ENCODE assay signal across 9 cellular contexts in the genomic region with DNA sequence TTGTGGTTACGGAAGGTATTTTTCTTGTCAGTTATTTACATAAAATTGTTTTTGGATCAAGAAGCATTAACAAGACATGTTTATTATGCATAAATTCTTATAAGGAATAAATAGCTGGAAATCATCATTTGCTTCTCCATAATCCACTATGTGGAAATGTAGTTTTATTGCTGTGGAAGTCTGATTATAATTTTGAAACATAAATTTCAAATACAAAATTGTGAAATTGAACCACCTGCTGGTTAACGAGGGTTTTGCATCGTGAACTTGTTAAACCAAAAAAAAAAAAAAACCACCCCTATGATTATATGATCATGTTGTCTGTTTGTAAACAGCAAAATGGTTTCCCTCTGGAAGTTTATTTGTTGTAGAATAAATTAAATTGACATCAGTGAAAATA. TPM values are rescaled to one million over a fixed set of nuclear protein-coding genes. Genes with fewer than 3 reads are reported as not detected.
DNase-seq lines count a peak whose midpoint lies in the region; ATAC-seq and TF ChIP-seq lines count a peak whose summit lies in the region.
"Had no signal": no experiment of that assay in that cellular context is flagged by ENCODE, and none has a peak within 500 bp of the region (broad histone marks: within the 10 kb centered on the region; RNA-seq: fewer than 3 reads in every experiment).

No MANE protein-coding gene starts in this region.

- peaks cover 27% of the 10 kb centered on the region for H3K36me3 Mint-ChIP-seq in activated T-helper 1 cell treated with anti-CD3 and anti-CD28 coated beads, Interleukin-12 subunit alpha, Interleukin-12 subunit beta, Interleukin-2, Interleukin-4 antibody, amounts not matched to agents 30 ng/mL and 10 ng/mL and 1 ng/mL, durations not matched to agents 14 hours and 24 hours and 36 hours (ENCODE audit: low read depth)

- no peaks in the 10 kb centered on the region for H3K4me1 Mint-ChIP-seq in activated T-helper 1 cell treated with anti-CD3 and anti-CD28 coated beads, Interleukin-12 subunit alpha, Interleukin-12 subunit beta, Interleukin-2, Interleukin-4 antibody, amounts not matched to agents 30 ng/mL and 10 ng/mL and 1 ng/mL, durations not matched to agents 14 hours and 24 hours and 36 hours (ENCODE audit: low read depth)

- DNase-seq in AG04450 (ENCODE audit: low read depth, low spot score): no peak
- DNase-seq in GM10266 (ENCODE audit: extremely low spot score): peak; percentile 20
- peak; percentile 12 for DNase-seq in iris pigment epithelial cell (ENCODE audit: low read depth)
- DNase-seq in NCI-H345 (lab: John Stamatoyannopoulos, UW): no peak
- DNase-seq in activated T-helper 1 cell treated with anti-CD3 and anti-CD28 coated beads, Interleukin-12 subunit alpha, Interleukin-12 subunit beta, Interleukin-2, Interleukin-4 antibody, amounts not matched to agents 30 ng/mL and 10 ng/mL and 1 ng/mL, durations not matched to agents 14 hours and 24 hours and 36 hours (ENCODE audit: low spot score): no peak

- no peaks in the 10 kb centered on the region for H3K9me3 ChIP-seq in AG04450 (ENCODE audit: control insufficient read depth, insufficient read depth, low read length)
- H3K9me3 ChIP-seq: HAP-1 had no signal

- no peaks in the 10 kb centered on the region for H3K9me3 Mint-ChIP-seq in activated T-helper 1 cell treated with anti-CD3 and anti-CD28 coated beads, Interleukin-12 subunit alpha, Interleukin-12 subunit beta, Interleukin-2, Interleukin-4 antibody, amounts not matched to agents 30 ng/mL and 10 ng/mL and 1 ng/mL, durations not matched to agents 14 hours and 24 hours and 36 hours

- no peak overlapping the region for H3K4me3 Mint-ChIP-seq in activated T-helper 1 cell treated with anti-CD3 and anti-CD28 coated beads, Interleukin-12 subunit alpha, Interleukin-12 subunit beta, Interleukin-2, Interleukin-4 antibody, amounts not matched to agents 30 ng/mL and 10 ng/mL and 1 ng/mL, durations not matched to agents 14 hours and 24 hours and 36 hours

- ATAC-seq in HG03571 (IDR thresholded peaks at IDR 0.05; ENCODE audit: unreplicated experiment) (no peak), HG03342 (IDR thresholded peaks at IDR 0.05; ENCODE audit: unreplicated experiment) (no peak)

- H3K27me3 ChIP-seq in AG04450 (ENCODE audit: control insufficient read depth, insufficient read depth, low read length): no peaks in the 10 kb centered on the region

- no peaks in the 10 kb centered on the region for H3K27me3 Mint-ChIP-seq in activated T-helper 1 cell treated with anti-CD3 and anti-CD28 coated beads, Interleukin-12 subunit alpha, Interleukin-12 subunit beta, Interleukin-2, Interleukin-4 antibody, amounts not matched to agents 30 ng/mL and 10 ng/mL and 1 ng/mL, durations not matched to agents 14 hours and 24 hours and 36 hours (ENCODE audit: insufficient read depth)

- CTCF ChIA-PET in AG04450 (lab: Charles Lee): interaction anchor here (0.6 to 1.7 kb wide), 12 partner anchors 9 to 915 kb away, joined by 3 to 7 read pairs (median 3); no protein-coding TSS in a partner anchor

- no peak overlapping the region for H3K4me3 ChIP-seq in AG04450 (ENCODE audit: low read depth, low read length)
- H3K4me3 ChIP-seq: HAP-1 had no signal

- H3K27ac ChIP-seq in AG04450 (ENCODE audit: low read depth, low read length): no peak overlapping the region
- H3K27ac ChIP-seq in VCaP: no peak overlapping the region

- TF ChIP-seq CTCF in AG04450 (IDR thresholded peaks at IDR 0.05; ENCODE audit: low read depth, low read length): peak; percentile 64
- peak; percentile 22 for TF ChIP-seq CTCF in GM10266 (IDR thresholded peaks at IDR 0.05; ENCODE audit: control insufficient read depth, insufficient read depth, low read depth, missing control alignments)
- TF ChIP-seq CTCF in VCaP (conservative IDR thresholded peaks at IDR 0.05): peak; percentile 68

- POLR2A ChIA-PET in AG04450 (lab: Yijun Ruan, JAX): no interaction called here

- no peak overlapping the region for H3K27ac Mint-ChIP-seq in activated T-helper 1 cell treated with anti-CD3 and anti-CD28 coated beads, Interleukin-12 subunit alpha, Interleukin-12 subunit beta, Interleukin-2, Interleukin-4 antibody, amounts not matched to agents 30 ng/mL and 10 ng/mL and 1 ng/mL, durations not matched to agents 14 hours and 24 hours and 36 hours

- intact Hi-C loops in activated T-helper 1 cell treated with anti-CD3 and anti-CD28 coated beads, Interleukin-12 subunit alpha, Interleukin-12 subunit beta, Interleukin-2, Interleukin-4 antibody, amounts not matched to agents 30 ng/mL and 10 ng/mL and 1 ng/mL, durations not matched to agents 14 hours and 24 hours and 36 hours (cut with micrococcal nuclease): loop anchor here (1.0 to 2.0 kb wide), 3 partner anchors 35 to 297 kb away; no protein-coding TSS in a partner anchor

RNA-seq across cellular contexts. Expression of gene ABRAXAS2, which starts 25.9 kb away (rescaled TPM):
- 14.9 and 19.1 TPM in 2 replicates for polyA plus RNA-seq in AG04450 (2011; rRNA removed)
- polyA minus RNA-seq in AG04450 (2011; rRNA and poly(A)+ RNA removed): 11.4 and 14.7 TPM in 2 replicates
- total RNA-seq in activated T-helper 1 cell treated with anti-CD3 and anti-CD28 coated beads, Interleukin-12 subunit alpha, Interleukin-12 subunit beta, Interleukin-2, Interleukin-4 antibody, amounts not matched to agents 30 ng/mL and 10 ng/mL and 1 ng/mL, durations not matched to agents 14 hours and 24 hours and 36 hours: 21.2 and 22.8 TPM in 2 replicates

RNA-seq across cellular contexts. Expression of gene EEF1AKMT2, which starts 35.8 kb away (rescaled TPM):
- 16.3 and 24.0 TPM in 2 replicates for polyA plus RNA-seq in AG04450 (2011; rRNA removed)
- 8.6 and 10.5 TPM in 2 replicates for polyA minus RNA-seq in AG04450 (2011; rRNA and poly(A)+ RNA removed)
- 20.5 and 21.3 TPM in 2 replicates for total RNA-seq in activated T-helper 1 cell treated with anti-CD3 and anti-CD28 coated beads, Interleukin-12 subunit alpha, Interleukin-12 subunit beta, Interleukin-2, Interleukin-4 antibody, amounts not matched to agents 30 ng/mL and 10 ng/mL and 1 ng/mL, durations not matched to agents 14 hours and 24 hours and 36 hours

Comparison
In these comparisons a context has a peak if more than half of its experiments do, and no peak if none do; other contexts are left out.
1. DNase-seq: peak in GM10266 (single experiment) and iris pigment epithelial cell (single experiment); none in AG04450 (single experiment), NCI-H345 (single experiment) and activated T-helper 1 cell treated with anti-CD3 and anti-CD28 coated beads, Interleukin-12 subunit alpha, Interleukin-12 subunit beta, Interleukin-2, Interleukin-4 antibody, amounts not matched to agents 30 ng/mL and 10 ng/mL and 1 ng/mL, durations not matched to agents 14 hours and 24 hours and 36 hours (single experiment).
2. Peak in every context shown above with its lines, with median percentiles within 50 percentile points of each other: CTCF ChIP-seq.